Comparison of ENCODE assay signal across 13 cellular contexts in the genomic region with DNA sequence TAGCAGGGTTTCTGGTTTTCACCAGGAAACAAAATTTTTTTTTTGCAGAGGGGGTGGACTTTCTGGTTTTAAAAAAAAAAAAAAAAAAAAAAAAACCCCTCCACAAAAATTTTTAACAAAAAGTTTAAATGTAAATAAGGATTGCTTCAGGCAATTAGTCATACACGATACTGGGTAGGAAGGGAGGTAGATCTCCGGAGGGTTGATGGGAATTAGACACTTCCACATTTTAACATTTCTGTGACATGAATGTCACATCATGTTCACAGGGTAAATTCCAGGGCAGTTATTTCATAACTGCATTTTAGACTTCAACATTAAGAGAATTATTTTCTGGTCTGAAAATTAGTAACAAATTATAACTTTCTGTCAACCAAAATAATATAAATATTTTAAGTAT. TPM values are rescaled to one million over a fixed set of nuclear protein-coding genes. Genes with fewer than 3 reads are reported as not detected.
DNase-seq lines count a peak whose midpoint lies in the region; ATAC-seq, FAIRE-seq and TF ChIP-seq lines count a peak whose summit lies in the region.
"Had no signal": no experiment of that assay in that cellular context is flagged by ENCODE, and none has a peak within 500 bp of the region (broad histone marks: within the 10 kb centered on the region; RNA-seq: fewer than 3 reads in every experiment).

No MANE protein-coding gene starts in this region.

- no peaks in the 10 kb centered on the region for H3K9me3 Mint-ChIP-seq in activated CD4-positive, alpha-beta memory T cell treated with anti-CD3 and anti-CD28 coated beads, Interleukin-2, amount 10 ng/mL, durations not matched to agents 7 days and 5 days

- H3K27me3 ChIP-seq in HL-60 (ENCODE audit: insufficient read depth, poor library complexity, severe bottlenecking) = no peaks in the 10 kb centered on the region

- peak overlapping the region; percentile 59 for H3K27ac ChIP-seq in HL-60 (replicated peaks)
- H3K27ac ChIP-seq: VCaP had no signal

- POLR2A ChIA-PET in activated CD4-positive, alpha-beta memory T cell treated with anti-CD3 and anti-CD28 coated beads, Interleukin-2, amount 10 ng/mL, durations not matched to agents 7 days and 5 days (lab: Charles Lee) = interaction anchor here (1.0 to 1.5 kb wide), 2 partner anchors 17 to 56 kb away, joined by 3 to 5 read pairs; a partner anchor contains a TSS

- peaks cover 64% of the 10 kb centered on the region for H3K36me3 Mint-ChIP-seq in activated CD4-positive, alpha-beta memory T cell treated with anti-CD3 and anti-CD28 coated beads, Interleukin-2, amount 10 ng/mL, durations not matched to agents 7 days and 5 days (ENCODE audit: low read depth)

- DNase-seq in AG20443 (ENCODE audit: low spot score) (peak; percentile 32), HL-60 (ENCODE audit: low read depth in 1 of 2, low spot score in 1 of 2) (peak; percentile 43 to 51), nucleus accumbens (lab: John Stamatoyannopoulos, UW) (no peak), NCI-H2029 (lab: John Stamatoyannopoulos, UW) (no peak)
- DNase-seq in activated CD4-positive, alpha-beta memory T cell treated with anti-CD3 and anti-CD28 coated beads, Interleukin-2, amount 10 ng/mL, durations not matched to agents 7 days and 5 days = no peak
- DNase-seq: mesendoderm; NCI-H774; stimulated activated naive CD4-positive, alpha-beta T cell treated with Interleukin-2 at 50 U/mL for 16 hours had no signal

- H3K27me3 Mint-ChIP-seq in activated CD4-positive, alpha-beta memory T cell treated with anti-CD3 and anti-CD28 coated beads, Interleukin-2, amount 10 ng/mL, durations not matched to agents 7 days and 5 days = no peaks in the 10 kb centered on the region

- CTCF ChIA-PET in activated CD4-positive, alpha-beta memory T cell treated with anti-CD3 and anti-CD28 coated beads, Interleukin-2, amount 10 ng/mL, durations not matched to agents 7 days and 5 days (lab: Charles Lee) = interaction anchor here (0.7 to 1.6 kb wide), 4 partner anchors 16 to 291 kb away, joined by 3 to 5 read pairs (median 4); a partner anchor contains a TSS

- no peak for TF ChIP-seq CTCF in HL-60 (IDR thresholded peaks at IDR 0.05; ENCODE audit: insufficient read depth, low read length)

- no peak overlapping the region for H3K4me3 Mint-ChIP-seq in activated CD4-positive, alpha-beta memory T cell treated with anti-CD3 and anti-CD28 coated beads, Interleukin-2, amount 10 ng/mL, durations not matched to agents 7 days and 5 days

- FAIRE-seq in islet of Langerhans (lab: Jason Lieb, UNC) = peak; percentile 83
- FAIRE-seq: GM18507 had no signal

- ATAC-seq in HG03139 (IDR thresholded peaks at IDR 0.05; ENCODE audit: unreplicated experiment) (no peak), GM21515 (IDR thresholded peaks at IDR 0.05; ENCODE audit: unreplicated experiment) (no peak)

- no peak overlapping the region for H3K4me3 ChIP-seq in HL-60 (replicated peaks; ENCODE audit: insufficient read depth, low read length)

- peak overlapping the region; percentile 12 for H3K27ac Mint-ChIP-seq in activated CD4-positive, alpha-beta memory T cell treated with anti-CD3 and anti-CD28 coated beads, Interleukin-2, amount 10 ng/mL, durations not matched to agents 7 days and 5 days

- peaks cover 50% of the 10 kb centered on the region for H3K4me1 Mint-ChIP-seq in activated CD4-positive, alpha-beta memory T cell treated with anti-CD3 and anti-CD28 coated beads, Interleukin-2, amount 10 ng/mL, durations not matched to agents 7 days and 5 days

RNA-seq across cellular contexts. Expression of a gene that starts 15.9 kb away (rescaled TPM):
- 10 to 100 TPM; 93.9 to 95.2 TPM for total RNA-seq in activated CD4-positive, alpha-beta memory T cell treated with anti-CD3 and anti-CD28 coated beads, Interleukin-2, amount 10 ng/mL, durations not matched to agents 7 days and 5 days

RNA-seq across cellular contexts. Expression of a gene that starts 26.9 kb away (rescaled TPM):
- 10 to 100 TPM; 18.0 to 19.0 TPM for total RNA-seq in activated CD4-positive, alpha-beta memory T cell treated with anti-CD3 and anti-CD28 coated beads, Interleukin-2, amount 10 ng/mL, durations not matched to agents 7 days and 5 days

RNA-seq across cellular contexts. Expression of a gene that starts 59.3 kb away (rescaled TPM):
- 100 to 1,000 TPM; 192 to 201 TPM for total RNA-seq in activated CD4-positive, alpha-beta memory T cell treated with anti-CD3 and anti-CD28 coated beads, Interleukin-2, amount 10 ng/mL, durations not matched to agents 7 days and 5 days

Comparison
In these comparisons a context has a peak if more than half of its experiments do, and no peak if none do; other contexts are left out.
1. DNase-seq: peak in AG20443 (single experiment) and HL-60 (2 of 2); none in activated CD4-positive, alpha-beta memory T cell treated with anti-CD3 and anti-CD28 coated beads, Interleukin-2, amount 10 ng/mL, durations not matched to agents 7 days and 5 days (single experiment), nucleus accumbens (0 of 56) and NCI-H2029 (single experiment).